Comparison of ENCODE assay signal across 1 cellular context in the genomic region with DNA sequence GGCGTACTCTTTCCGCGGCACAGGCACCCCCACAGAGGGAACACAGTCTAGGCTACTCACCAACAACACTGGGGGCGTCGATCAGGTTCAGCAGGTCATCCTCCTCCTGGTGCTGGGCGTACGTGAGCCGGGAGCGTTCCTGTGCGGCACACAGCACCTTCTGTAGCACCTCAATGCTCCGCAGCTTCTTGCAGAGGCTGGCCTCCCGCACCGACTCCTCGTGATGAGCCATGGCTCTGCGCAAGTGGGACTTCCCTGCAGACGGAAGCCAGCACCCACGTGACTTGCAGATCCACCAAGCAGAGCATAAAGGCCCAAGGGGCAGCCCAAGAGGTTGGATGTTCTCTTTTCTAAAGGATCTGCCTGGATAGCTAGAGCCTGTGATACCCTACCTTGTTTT.
TF ChIP-seq lines count a peak whose summit lies in the region.

No MANE protein-coding gene starts in this region.

TF ChIP-seq in K562, 482 proteins besides CTCF, POLR2A, EP300 and RAD21:
- TF ChIP-seq, protein P1, sequence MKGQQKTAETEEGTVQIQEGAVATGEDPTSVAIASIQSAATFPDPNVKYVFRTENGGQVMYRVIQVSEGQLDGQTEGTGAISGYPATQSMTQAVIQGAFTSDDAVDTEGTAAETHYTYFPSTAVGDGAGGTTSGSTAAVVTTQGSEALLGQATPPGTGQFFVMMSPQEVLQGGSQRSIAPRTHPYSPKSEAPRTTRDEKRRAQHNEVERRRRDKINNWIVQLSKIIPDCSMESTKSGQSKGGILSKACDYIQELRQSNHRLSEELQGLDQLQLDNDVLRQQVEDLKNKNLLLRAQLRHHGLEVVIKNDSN (CRISPR knock-in tag; IDR thresholded peaks at IDR 0.05), result 0 out of 2 replicates have a peak, but pooled peaks have one; percentile 14
